ENCODE assay signal across 8 cellular contexts in the genomic region with DNA sequence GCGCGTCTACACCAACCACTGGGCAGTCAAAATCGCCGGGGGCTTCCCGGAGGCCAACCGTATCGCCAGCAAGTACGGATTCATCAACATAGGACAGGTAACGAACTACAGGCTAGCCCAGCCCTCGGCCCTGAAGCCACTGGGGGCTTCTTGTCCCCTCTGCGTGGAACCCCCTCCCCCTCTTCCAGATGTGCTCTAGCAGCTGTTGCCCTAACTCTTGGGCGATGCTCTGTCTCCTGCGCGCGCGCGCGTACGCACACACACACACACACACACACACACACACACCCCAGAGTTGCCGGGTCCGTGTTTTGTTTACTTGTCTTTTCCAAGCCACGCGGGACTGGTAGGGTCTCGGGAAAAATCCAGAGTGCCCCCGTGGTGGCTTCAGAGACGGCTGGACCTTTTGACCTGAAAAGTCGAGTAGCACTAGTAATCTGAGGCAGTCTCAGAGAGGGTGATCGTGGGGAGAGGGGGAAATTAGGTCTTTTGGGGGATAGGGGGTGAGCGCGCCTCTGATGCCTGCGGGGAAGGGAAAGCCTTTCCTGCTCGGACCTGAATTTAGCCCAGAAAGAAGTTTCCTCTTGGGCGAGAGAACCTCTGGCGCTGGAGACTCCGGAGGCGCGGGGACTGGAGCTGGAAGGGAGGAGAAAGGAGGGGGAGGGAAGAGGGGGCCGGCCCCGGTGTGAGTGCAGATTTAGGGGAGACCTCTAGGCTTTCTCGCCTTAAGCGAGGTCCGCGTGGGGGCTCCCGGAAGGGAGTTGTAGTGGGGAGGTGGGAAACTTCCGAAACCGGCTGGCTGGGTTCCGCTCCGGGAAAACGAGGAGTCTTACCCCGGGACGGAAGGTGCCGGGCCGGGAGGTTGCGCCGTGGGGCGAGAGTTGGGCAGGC. TPM values are rescaled to one million over a fixed set of nuclear protein-coding genes. Genes with fewer than 3 reads are reported as not detected.
DNase-seq lines count a peak whose midpoint lies in the region; ATAC-seq and TF ChIP-seq lines count a peak whose summit lies in the region.

No MANE protein-coding gene starts in this region.

- no peak for TF ChIP-seq CTCF in right atrium auricular region (IDR thresholded peaks at IDR 0.05)
- TF ChIP-seq CTCF in progenitor cell of endocrine pancreas (IDR thresholded peaks at IDR 0.05; ENCODE audit: unreplicated experiment): no peak

- peak; percentile 32 for DNase-seq in Daoy (ENCODE audit: low read depth)
- no peak for DNase-seq in MG63
- peak; percentile 44 for DNase-seq in activated naive CD8-positive, alpha-beta T cell treated with anti-CD3 and anti-CD28 coated beads, Interleukin-2, amount 50 U/mL, for 24 hours
- no peak for DNase-seq in right atrium auricular region (ENCODE audit: low spot score)
- DNase-seq in progenitor cell of endocrine pancreas (ENCODE audit: low spot score, unreplicated experiment): peak; percentile 17
- DNase-seq in EL: no peak

- H3K4me1 Mint-ChIP-seq in activated naive CD8-positive, alpha-beta T cell treated with anti-CD3 and anti-CD28 coated beads, Interleukin-2, amount 50 U/mL, for 24 hours: peaks cover 44% of the 10 kb centered on the region
- peaks cover 34% of the 10 kb centered on the region for H3K4me1 Mint-ChIP-seq in progenitor cell of endocrine pancreas (ENCODE audit: low read depth)

- H3K4me3 Mint-ChIP-seq in activated naive CD8-positive, alpha-beta T cell treated with anti-CD3 and anti-CD28 coated beads, Interleukin-2, amount 50 U/mL, for 24 hours: peak overlapping the region; percentile 90
- H3K4me3 Mint-ChIP-seq in progenitor cell of endocrine pancreas (ENCODE audit: low read depth): peak overlapping the region; percentile 83

- 0 out of 2 replicates have a peak, but pooled peaks cover 3% of the 10 kb centered on the region for H3K27me3 ChIP-seq in MG63
- no peaks in the 10 kb centered on the region for H3K27me3 ChIP-seq in right atrium auricular region

- no peaks in the 10 kb centered on the region for H3K36me3 Mint-ChIP-seq in activated naive CD8-positive, alpha-beta T cell treated with anti-CD3 and anti-CD28 coated beads, Interleukin-2, amount 50 U/mL, for 24 hours (ENCODE audit: low read depth)
- no peaks in the 10 kb centered on the region for H3K36me3 Mint-ChIP-seq in progenitor cell of endocrine pancreas (ENCODE audit: insufficient read depth)

- H3K27me3 Mint-ChIP-seq in activated naive CD8-positive, alpha-beta T cell treated with anti-CD3 and anti-CD28 coated beads, Interleukin-2, amount 50 U/mL, for 24 hours: peaks cover 5% of the 10 kb centered on the region
- peaks cover 67% of the 10 kb centered on the region for H3K27me3 Mint-ChIP-seq in progenitor cell of endocrine pancreas

- H3K9me3 ChIP-seq in MG63 (no peaks in the 10 kb centered on the region), right atrium auricular region (no peaks in the 10 kb centered on the region)

- H3K4me3 ChIP-seq in MG63 (peak overlapping the region; percentile 51), right atrium auricular region (peak overlapping the region; percentile 80 to 87)

- H3K27ac Mint-ChIP-seq in activated naive CD8-positive, alpha-beta T cell treated with anti-CD3 and anti-CD28 coated beads, Interleukin-2, amount 50 U/mL, for 24 hours: peak overlapping the region; percentile 63
- no peak overlapping the region for H3K27ac Mint-ChIP-seq in progenitor cell of endocrine pancreas

- H3K36me3 ChIP-seq in MG63 (no peaks in the 10 kb centered on the region), right atrium auricular region (no peaks in the 10 kb centered on the region)

- H3K27ac ChIP-seq in right atrium auricular region: peak overlapping the region; percentile 81 to 90

- peaks cover 0 to 48% of the 10 kb centered on the region in 2 donors for H3K4me1 ChIP-seq in right atrium auricular region

- peak; percentile 26 for ATAC-seq in activated naive CD8-positive, alpha-beta T cell treated with anti-CD3 and anti-CD28 coated beads, Interleukin-2, amount 50 U/mL, for 24 hours
- ATAC-seq in GM21576 (IDR thresholded peaks at IDR 0.05; ENCODE audit: unreplicated experiment) (no peak), HG02840 (IDR thresholded peaks at IDR 0.05; ENCODE audit: low FRiP score, unreplicated experiment) (no peak)

- no peaks in the 10 kb centered on the region for H3K9me3 Mint-ChIP-seq in activated naive CD8-positive, alpha-beta T cell treated with anti-CD3 and anti-CD28 coated beads, Interleukin-2, amount 50 U/mL, for 24 hours
- H3K9me3 Mint-ChIP-seq in progenitor cell of endocrine pancreas (ENCODE audit: low read depth): no peaks in the 10 kb centered on the region

RNA-seq across cellular contexts. Expression of gene PCSK5, which starts 1.0 kb away (rescaled TPM):
- total RNA-seq in Daoy (2014; rRNA removed; shearing (Covaris generic)): 1.4 TPM in 2 replicates
- 0.13 TPM in 1 of 2 replicates, not detected in the other for total RNA-seq in MG63 (2014; rRNA removed; shearing (Covaris generic); ENCODE audit: low replicate concordance)
- total RNA-seq in right atrium auricular region: 1 to 10 TPM; 5.3 to 6.5 TPM
- 7.3 and 9.8 TPM in 2 replicates for total RNA-seq in progenitor cell of endocrine pancreas

Comparison
In these comparisons a context has a peak if more than half of its experiments do, and no peak if none do; other contexts are left out.
1. DNase-seq: peak in Daoy (single experiment), activated naive CD8-positive, alpha-beta T cell treated with anti-CD3 and anti-CD28 coated beads, Interleukin-2, amount 50 U/mL, for 24 hours (single experiment) and progenitor cell of endocrine pancreas (single experiment); none in MG63 (single experiment), right atrium auricular region (single experiment) and EL (single experiment).